In genomic region chr9:88791105-88791805, GRCh38 we compare ENCODE assay signal across 1 cellular context.
TF ChIP-seq lines count a peak whose summit lies in the region.

No MANE protein-coding gene starts in this region.

TF ChIP-seq in GM23338, 12 proteins besides CTCF, POLR2A, EP300 and RAD21 (continued from another document):
- no peak for TF ChIP-seq ETS1 (IDR thresholded peaks at IDR 0.05)
- no peak for TF ChIP-seq REST (IDR thresholded peaks at IDR 0.05; ENCODE audit: unreplicated experiment)
- TF ChIP-seq JUNB (IDR thresholded peaks at IDR 0.05; ENCODE audit: unreplicated experiment), result no peak
- no peak for TF ChIP-seq EZH2 (IDR thresholded peaks at IDR 0.05; ENCODE audit: low read depth, unreplicated experiment)
- TF ChIP-seq POLR2AphosphoS5 (IDR thresholded peaks at IDR 0.05; ENCODE audit: low read depth), result no peak
